ENCODE assay signal across 22 cellular contexts in the genomic region with DNA sequence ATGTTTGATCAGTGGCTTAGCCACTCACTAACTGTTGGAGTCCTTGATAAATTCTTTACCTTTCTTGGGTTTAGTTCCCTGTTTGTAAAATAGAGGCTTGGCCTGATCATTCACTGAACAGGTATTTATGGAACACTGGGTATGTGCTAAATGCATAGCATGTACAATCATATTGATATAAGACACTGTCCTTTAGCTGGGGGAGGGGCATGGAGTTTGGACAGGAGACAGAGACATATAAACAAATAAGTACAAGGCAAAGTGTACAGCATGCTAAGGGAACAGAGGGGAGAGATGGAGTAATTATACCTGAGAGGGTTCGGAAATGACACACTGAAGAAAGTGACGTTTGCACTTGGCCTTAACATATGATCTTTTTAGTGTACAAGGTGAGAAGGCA.
DNase-seq lines count a peak whose midpoint lies in the region; ATAC-seq, FAIRE-seq and TF ChIP-seq lines count a peak whose summit lies in the region.
"Had no signal": no experiment of that assay in that cellular context is flagged by ENCODE, and none has a peak within 500 bp of the region (broad histone marks: within the 10 kb centered on the region; RNA-seq: fewer than 3 reads in every experiment).

No MANE protein-coding gene starts in this region.

- peak overlapping the region; percentile 1 for H3K27ac Mint-ChIP-seq in progenitor cell of endocrine pancreas
- H3K27ac Mint-ChIP-seq in CD4-positive, alpha-beta T cell = no peak overlapping the region
- H3K27ac Mint-ChIP-seq: CD4-positive, alpha-beta memory T cell; CD8-positive, alpha-beta memory T cell had no signal

- CTCF ChIA-PET in CD4-positive, alpha-beta T cell (lab: Charles Lee) = no interaction called here

- FAIRE-seq in D721Med (lab: Jason Lieb, UNC) = peak; percentile 46
- FAIRE-seq: A204.1, G401.6, GM12891, GM19239 had no signal

- no peaks in the 10 kb centered on the region for H3K9me3 Mint-ChIP-seq in progenitor cell of endocrine pancreas (ENCODE audit: low read depth)
- no peaks in the 10 kb centered on the region for H3K9me3 Mint-ChIP-seq in CD4-positive, alpha-beta T cell
- H3K9me3 Mint-ChIP-seq: CD4-positive, alpha-beta memory T cell; CD8-positive, alpha-beta memory T cell had no signal

- no peaks in the 10 kb centered on the region for H3K36me3 Mint-ChIP-seq in progenitor cell of endocrine pancreas (ENCODE audit: insufficient read depth)
- H3K36me3 Mint-ChIP-seq in CD4-positive, alpha-beta T cell (ENCODE audit: low read depth) = no peaks in the 10 kb centered on the region
- H3K36me3 Mint-ChIP-seq: CD4-positive, alpha-beta memory T cell; CD8-positive, alpha-beta memory T cell had no signal

- H3K27me3 ChIP-seq in CD4-positive, alpha-beta T cell (ENCODE audit: control insufficient read depth, insufficient read depth, low read length) = no peaks in the 10 kb centered on the region
- H3K27me3 ChIP-seq: BLaER1 had no signal

- intact Hi-C loops in CD4-positive, alpha-beta T cell (cut with DNase I, micrococcal nuclease) = no loop called here

- no peak for ATAC-seq in CD4-positive, alpha-beta T cell (ENCODE audit: poor library complexity)

- POLR2A ChIA-PET in CD4-positive, alpha-beta T cell (lab: Charles Lee) = no interaction called here

- DNase-seq in D721Med (ENCODE audit: insufficient read length, low spot score) (no peak), progenitor cell of endocrine pancreas (ENCODE audit: low spot score, unreplicated experiment) (no peak), midbrain (lab: John Stamatoyannopoulos, UW) (no peak), NOMO-1 (lab: John Stamatoyannopoulos, UW; ENCODE audit: unreplicated experiment in 2 of 2) (no peak), NCI-H2196 treated with DMSO at 0.1 percent for 48 hours (lab: John Stamatoyannopoulos, UW; ENCODE audit: unreplicated experiment) (no peak)
- DNase-seq in CD4-positive, alpha-beta T cell = no peak
- DNase-seq: 8988T; ACHN; BE2C; C1 segment of cervical spinal cord; CD4-positive, alpha-beta memory T cell; CD8-positive, alpha-beta memory T cell; COR-L47; DMS79 treated with DMSO at 0.1 percent for 48 hours; GF-D8 had no signal

- no peaks in the 10 kb centered on the region for H3K9me3 ChIP-seq in CD4-positive, alpha-beta T cell (ENCODE audit: control insufficient read depth, low read length)
- H3K9me3 ChIP-seq: BE2C, BLaER1 had no signal

- H3K27me3 Mint-ChIP-seq in progenitor cell of endocrine pancreas = peaks cover 51% of the 10 kb centered on the region
- no peaks in the 10 kb centered on the region for H3K27me3 Mint-ChIP-seq in CD4-positive, alpha-beta T cell
- H3K27me3 Mint-ChIP-seq: CD4-positive, alpha-beta memory T cell had no signal

- TF ChIP-seq CTCF in C4-2B (conservative IDR thresholded peaks at IDR 0.05) (no peak), D721Med (IDR thresholded peaks at IDR 0.05; ENCODE audit: insufficient read depth, missing control alignments) (no peak), VCaP (conservative IDR thresholded peaks at IDR 0.05) (no peak), progenitor cell of endocrine pancreas (IDR thresholded peaks at IDR 0.05; ENCODE audit: unreplicated experiment) (no peak)
- TF ChIP-seq CTCF in CD4-positive, alpha-beta T cell (IDR thresholded peaks at IDR 0.05) = no peak

- H3K4me3 Mint-ChIP-seq in progenitor cell of endocrine pancreas (ENCODE audit: low read depth) = no peak overlapping the region
- H3K4me3 Mint-ChIP-seq in CD4-positive, alpha-beta T cell = no peak overlapping the region
- H3K4me3 Mint-ChIP-seq: CD4-positive, alpha-beta memory T cell; CD8-positive, alpha-beta memory T cell had no signal

- H3K4me1 Mint-ChIP-seq in progenitor cell of endocrine pancreas (ENCODE audit: low read depth) = no peaks in the 10 kb centered on the region
- H3K4me1 Mint-ChIP-seq in CD4-positive, alpha-beta T cell (ENCODE audit: low read depth) = peaks cover 5% of the 10 kb centered on the region
- H3K4me1 Mint-ChIP-seq: CD8-positive, alpha-beta memory T cell had no signal

- peak overlapping the region; percentile 69; the same call in 1 of the 2 replicates for H3K27ac ChIP-seq in C4-2B
- H3K27ac ChIP-seq in VCaP = peak overlapping the region; percentile 34
- no peak overlapping the region for H3K27ac ChIP-seq in CD4-positive, alpha-beta T cell (ENCODE audit: low read depth, low read length)
- H3K27ac ChIP-seq: BLaER1 had no signal
